ENCODE assay signal across 1 cellular context in the genomic region with DNA sequence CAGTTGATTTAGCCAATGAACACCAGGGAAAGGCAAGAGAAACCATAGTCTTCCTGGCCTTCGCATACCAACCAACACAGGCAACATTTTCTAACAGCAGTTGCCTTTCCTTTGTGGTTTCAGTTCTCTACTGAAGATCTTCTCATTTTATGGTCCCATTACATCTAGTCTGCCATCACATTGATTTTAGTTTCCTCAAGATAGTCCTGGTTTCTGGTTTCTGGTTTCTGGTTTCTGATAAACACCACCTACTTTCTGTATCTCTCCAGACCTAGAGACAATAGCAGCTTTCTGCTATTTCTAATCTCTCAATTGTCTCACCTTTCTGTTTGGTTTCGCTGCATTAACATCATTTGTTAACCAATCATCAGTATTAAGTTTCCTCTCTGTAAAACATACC.
TF ChIP-seq lines count a peak whose summit lies in the region.

No MANE protein-coding gene starts in this region.

TF ChIP-seq in A549, 52 proteins besides CTCF, POLR2A, EP300 and RAD21 (continued from another document):
- TF ChIP-seq, protein P1, sequence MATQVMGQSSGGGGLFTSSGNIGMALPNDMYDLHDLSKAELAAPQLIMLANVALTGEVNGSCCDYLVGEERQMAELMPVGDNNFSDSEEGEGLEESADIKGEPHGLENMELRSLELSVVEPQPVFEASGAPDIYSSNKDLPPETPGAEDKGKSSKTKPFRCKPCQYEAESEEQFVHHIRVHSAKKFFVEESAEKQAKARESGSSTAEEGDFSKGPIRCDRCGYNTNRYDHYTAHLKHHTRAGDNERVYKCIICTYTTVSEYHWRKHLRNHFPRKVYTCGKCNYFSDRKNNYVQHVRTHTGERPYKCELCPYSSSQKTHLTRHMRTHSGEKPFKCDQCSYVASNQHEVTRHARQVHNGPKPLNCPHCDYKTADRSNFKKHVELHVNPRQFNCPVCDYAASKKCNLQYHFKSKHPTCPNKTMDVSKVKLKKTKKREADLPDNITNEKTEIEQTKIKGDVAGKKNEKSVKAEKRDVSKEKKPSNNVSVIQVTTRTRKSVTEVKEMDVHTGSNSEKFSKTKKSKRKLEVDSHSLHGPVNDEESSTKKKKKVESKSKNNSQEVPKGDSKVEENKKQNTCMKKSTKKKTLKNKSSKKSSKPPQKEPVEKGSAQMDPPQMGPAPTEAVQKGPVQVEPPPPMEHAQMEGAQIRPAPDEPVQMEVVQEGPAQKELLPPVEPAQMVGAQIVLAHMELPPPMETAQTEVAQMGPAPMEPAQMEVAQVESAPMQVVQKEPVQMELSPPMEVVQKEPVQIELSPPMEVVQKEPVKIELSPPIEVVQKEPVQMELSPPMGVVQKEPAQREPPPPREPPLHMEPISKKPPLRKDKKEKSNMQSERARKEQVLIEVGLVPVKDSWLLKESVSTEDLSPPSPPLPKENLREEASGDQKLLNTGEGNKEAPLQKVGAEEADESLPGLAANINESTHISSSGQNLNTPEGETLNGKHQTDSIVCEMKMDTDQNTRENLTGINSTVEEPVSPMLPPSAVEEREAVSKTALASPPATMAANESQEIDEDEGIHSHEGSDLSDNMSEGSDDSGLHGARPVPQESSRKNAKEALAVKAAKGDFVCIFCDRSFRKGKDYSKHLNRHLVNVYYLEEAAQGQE (IDR thresholded peaks at IDR 0.05) = no peak
- TF ChIP-seq PHF8 (IDR thresholded peaks at IDR 0.05; ENCODE audit: borderline replicate concordance, low read depth) (no peak), NR3C1 (IDR thresholded peaks at IDR 0.05) (no peak), HOXB13 (CRISPR knock-in tag; IDR thresholded peaks at IDR 0.05; ENCODE audit: low read depth) (no peak), CBX2 (IDR thresholded peaks at IDR 0.05; ENCODE audit: borderline replicate concordance, low read depth) (no peak)
- TF ChIP-seq, protein P2, sequence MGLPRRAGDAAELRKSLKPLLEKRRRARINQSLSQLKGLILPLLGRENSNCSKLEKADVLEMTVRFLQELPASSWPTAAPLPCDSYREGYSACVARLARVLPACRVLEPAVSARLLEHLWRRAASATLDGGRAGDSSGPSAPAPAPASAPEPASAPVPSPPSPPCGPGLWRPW (IDR thresholded peaks at IDR 0.05) = no peak
TF ChIP-seq in A549: peak in this region for 0.
